In the genomic region with DNA sequence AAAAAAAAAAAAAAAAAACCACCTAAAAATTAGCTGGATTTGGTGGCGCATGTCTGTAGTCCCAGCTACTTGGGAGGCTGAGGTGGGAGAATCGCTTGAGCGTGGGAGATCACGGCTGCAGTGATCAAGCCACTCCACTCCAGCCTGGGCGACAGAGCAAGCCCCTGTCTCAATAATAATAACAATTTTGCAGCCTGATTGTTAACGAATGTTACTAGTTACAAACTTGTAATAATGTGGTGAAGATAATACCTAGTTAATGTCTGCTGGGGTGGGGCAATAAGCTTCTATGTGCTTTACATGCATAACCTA, we compare ENCODE assay signal across 9 cellular contexts. TPM values are rescaled to one million over a fixed set of nuclear protein-coding genes. Genes with fewer than 3 reads are reported as not detected.
DNase-seq lines count a peak whose midpoint lies in the region; ATAC-seq and TF ChIP-seq lines count a peak whose summit lies in the region.
"Had no signal": no experiment of that assay in that cellular context is flagged by ENCODE, and none has a peak within 500 bp of the region (broad histone marks: within the 10 kb centered on the region; RNA-seq: fewer than 3 reads in every experiment).

No MANE protein-coding gene starts in this region.

- H3K9ac ChIP-seq in BLaER1 (no peak overlapping the region), iPS-20b (ENCODE audit: low read depth, low read length) (no peak overlapping the region; the same call in 1 of the 2 replicates)

- H3K4me1 ChIP-seq in BLaER1 (peaks cover 32% of the 10 kb centered on the region), iPS-20b (ENCODE audit: insufficient read depth, low read length) (peaks cover 6% of the 10 kb centered on the region; the same call in 1 of the 2 replicates), right atrium auricular region (peaks cover 0 to 20% of the 10 kb centered on the region in 2 donors)

- H3K27ac ChIP-seq in BLaER1 (no peak overlapping the region), WERI-Rb-1 (no peak overlapping the region), iPS-20b (ENCODE audit: low read length) (no peak overlapping the region), right atrium auricular region (peak overlapping the region in 1 of 2 donors; percentile 88)

- H3K27me3 ChIP-seq in BLaER1 (no peaks in the 10 kb centered on the region), WERI-Rb-1 (ENCODE audit: insufficient read depth, low read depth, severe bottlenecking) (no peaks in the 10 kb centered on the region), iPS-20b (ENCODE audit: insufficient read depth, low read length) (no peaks in the 10 kb centered on the region; the same call in 1 of the 2 replicates), right atrium auricular region (no peaks in the 10 kb centered on the region)

- no peaks in the 10 kb centered on the region for H3K9me3 ChIP-seq in BLaER1
- H3K9me3 ChIP-seq in WERI-Rb-1 (ENCODE audit: severe bottlenecking) = no peaks in the 10 kb centered on the region
- no peaks in the 10 kb centered on the region for H3K9me3 ChIP-seq in iPS-20b (ENCODE audit: insufficient read depth, low read depth, low read length)
- no peaks in the 10 kb centered on the region for H3K9me3 ChIP-seq in right atrium auricular region

- DNase-seq in WERI-Rb-1 (no peak), NCI-H510A treated with DMSO at 0.1 percent for 48 hours (lab: John Stamatoyannopoulos, UW) (no peak), right atrium auricular region (ENCODE audit: low spot score) (no peak), putamen (ENCODE audit: low spot score) (no peak)
- DNase-seq: hippocampal formation had no signal

- H3K36me3 ChIP-seq in BLaER1 = no peaks in the 10 kb centered on the region
- peaks cover 2% of the 10 kb centered on the region for H3K36me3 ChIP-seq in WERI-Rb-1
- H3K36me3 ChIP-seq in iPS-20b (ENCODE audit: insufficient read depth, low read depth, low read length) = peaks cover 3% of the 10 kb centered on the region; the same call in 1 of the 2 replicates
- no peaks in the 10 kb centered on the region for H3K36me3 ChIP-seq in right atrium auricular region

- no peak overlapping the region for H3K4me3 ChIP-seq in BLaER1
- H3K4me3 ChIP-seq in GM08714 (ENCODE audit: low read length) = peak overlapping the region; percentile 94; the same call in 1 of the 2 replicates
- peak overlapping the region; percentile 96 for H3K4me3 ChIP-seq in WERI-Rb-1 (ENCODE audit: low read depth, low read length)
- peak overlapping the region; percentile 88; the same call in 1 of the 2 replicates for H3K4me3 ChIP-seq in iPS-20b (ENCODE audit: low read length)
- H3K4me3 ChIP-seq in right atrium auricular region = no peak overlapping the region

- TF ChIP-seq CTCF in WERI-Rb-1 (IDR thresholded peaks at IDR 0.05; ENCODE audit: low read depth, low read length) (no peak), right atrium auricular region (IDR thresholded peaks at IDR 0.05) (no peak)

- peaks cover 18% of the 10 kb centered on the region; the same call in 1 of the 2 replicates for H4K20me1 ChIP-seq in BLaER1

- ATAC-seq in HG03460 (IDR thresholded peaks at IDR 0.05; ENCODE audit: unreplicated experiment) = no peak

- H3K4me2 ChIP-seq in BLaER1 = peak overlapping the region; percentile 92

RNA-seq across cellular contexts. Expression of a gene that starts 1.2 kb away (rescaled TPM):
- 10 to 100 TPM; 59.5 to 80.3 TPM for total RNA-seq in right atrium auricular region

RNA-seq across cellular contexts. Expression of a gene that starts 44.1 kb away (rescaled TPM):
- under 1 TPM; 0.28 to 0.56 TPM for total RNA-seq in right atrium auricular region

RNA-seq across cellular contexts. Expression of a gene that starts 44.2 kb away (rescaled TPM):
- 10 to 100 TPM; 46.5 to 55.9 TPM for total RNA-seq in right atrium auricular region

Comparison
In these comparisons a context has a peak if more than half of its experiments do, and no peak if none do; other contexts are left out.
1. H3K4me3 ChIP-seq: peak in GM08714 (single experiment), WERI-Rb-1 (single experiment) and iPS-20b (single experiment); none in BLaER1 (single experiment) and right atrium auricular region (0 of 2).